Comparison of ENCODE assay signal across 1 cellular context in genomic region chr4:7000421-7001176, GRCh38.
TF ChIP-seq lines count a peak whose summit lies in the region.

No MANE protein-coding gene starts in this region.

TF ChIP-seq in H1, 55 proteins besides CTCF, POLR2A, EP300 and RAD21 (continued from another document):
- TF ChIP-seq GABPA (IDR thresholded peaks at IDR 0.05; ENCODE audit: borderline replicate concordance, insufficient read depth, low read length) (no peak), HDAC2 (IDR thresholded peaks at IDR 0.05; ENCODE audit: borderline replicate concordance in 1 of 2, low read depth in 2 of 2, low read length in 2 of 2) (no peak), BCL11A (IDR thresholded peaks at IDR 0.05; ENCODE audit: low read depth in 2 of 2, low read length in 2 of 2) (no peak), CEBPB (IDR thresholded peaks at IDR 0.05; ENCODE audit: low read depth, low read length) (no peak), PHF8 (conservative IDR thresholded peaks at IDR 0.05; ENCODE audit: low read depth, low read length) (no peak)
TF ChIP-seq in H1: peak in this region for 0.
